In the genomic region with DNA sequence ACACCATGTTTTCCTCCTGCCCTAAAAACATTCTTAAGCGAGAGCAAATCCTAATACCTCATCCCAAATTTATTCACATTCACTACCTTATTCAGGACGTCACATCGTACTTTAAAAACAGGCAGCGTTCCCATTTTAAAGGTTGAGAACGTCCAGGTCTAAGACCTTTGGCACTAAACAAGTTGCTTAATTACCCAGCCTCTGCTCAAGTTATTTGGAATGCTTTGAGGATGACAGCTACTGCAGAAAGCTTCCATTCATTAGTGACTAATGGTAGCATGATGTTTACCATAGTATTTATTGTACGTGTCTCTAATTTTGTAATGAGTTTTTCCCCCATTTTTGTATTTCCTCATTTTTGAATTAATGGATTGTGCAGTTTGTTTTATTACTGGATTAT, we compare ENCODE assay signal across 8 cellular contexts. TPM values are rescaled to one million over a fixed set of nuclear protein-coding genes. Genes with fewer than 3 reads are reported as not detected.
DNase-seq lines count a peak whose midpoint lies in the region; ATAC-seq and TF ChIP-seq lines count a peak whose summit lies in the region.

No MANE protein-coding gene starts in this region.

- POLR2A ChIA-PET in activated CD8-positive, alpha-beta T cell treated with anti-CD3 and anti-CD28 coated beads, Interleukin-2, amount 10 ng/mL, durations not matched to agents 7 days and 5 days (lab: Charles Lee): interaction anchor here (0.7 kb wide), 1 partner anchor 1526 kb away, joined by 3 read pairs; no protein-coding TSS in a partner anchor

- peaks cover 4% of the 10 kb centered on the region; the same call in 1 of the 2 replicates for H3K4me1 ChIP-seq in iPS-20b (ENCODE audit: insufficient read depth, low read length)
- H3K4me1 ChIP-seq in stomach: peaks cover 17 to 71% (median 41%) of the 10 kb centered on the region in 4 donors

- DNase-seq in T-helper 1 cell: no peak
- DNase-seq in activated CD8-positive, alpha-beta T cell treated with anti-CD3 and anti-CD28 coated beads, Interleukin-2, amount 10 ng/mL, durations not matched to agents 7 days and 5 days: no peak
- no peak for DNase-seq in stomach
- no peak for DNase-seq in head of caudate nucleus
- DNase-seq in central memory CD4-positive, alpha-beta T cell: no peak

- 1 to 4% (median 3%) methylated on average over 6 of the region's 6 CpGs for whole genome bisulfite sequencing in stomach, 5 donors

- H3K27me3 ChIP-seq in iPS-20b (ENCODE audit: insufficient read depth, low read length) (no peaks in the 10 kb centered on the region), stomach (no peaks in the 10 kb centered on the region)

- peak overlapping the region; percentile 84 for H3K4me3 ChIP-seq in iPS-20b (ENCODE audit: low read length)
- H3K4me3 ChIP-seq in stomach: peak overlapping the region; percentile 89 to 95 (median 93)

- H3K27me3 Mint-ChIP-seq in T-helper 1 cell treated with Interleukin-12 subunit alpha and Interleukin-12 subunit beta and Interleukin-4 antibody, amounts not matched to agents 30 μg/mL and 1 μg/mL, for 36 hours (ENCODE audit: low read depth): no peaks in the 10 kb centered on the region
- H3K27me3 Mint-ChIP-seq in activated CD8-positive, alpha-beta T cell treated with anti-CD3 and anti-CD28 coated beads, Interleukin-2, amount 10 ng/mL, durations not matched to agents 7 days and 5 days (ENCODE audit: low read depth): no peaks in the 10 kb centered on the region

- no peak for TF ChIP-seq CTCF in stomach (IDR thresholded peaks at IDR 0.05)

- peak overlapping the region; percentile 77; the same call in 1 of the 2 replicates for H3K9ac ChIP-seq in iPS-20b (ENCODE audit: low read depth, low read length)

- peak overlapping the region; percentile 96 for H3K4me3 Mint-ChIP-seq in T-helper 1 cell treated with Interleukin-12 subunit alpha and Interleukin-12 subunit beta and Interleukin-4 antibody, amounts not matched to agents 30 μg/mL and 1 μg/mL, for 36 hours
- peak overlapping the region; percentile 83 for H3K4me3 Mint-ChIP-seq in activated CD8-positive, alpha-beta T cell treated with anti-CD3 and anti-CD28 coated beads, Interleukin-2, amount 10 ng/mL, durations not matched to agents 7 days and 5 days

- TF ChIP-seq EP300 in stomach (IDR thresholded peaks at IDR 0.05): no peak

- H3K36me3 ChIP-seq in iPS-20b (ENCODE audit: insufficient read depth, low read depth, low read length): peaks cover 30% of the 10 kb centered on the region
- peaks cover 8 to 14% (median 13%) of the 10 kb centered on the region in 4 donors for H3K36me3 ChIP-seq in stomach

- H3K27ac Mint-ChIP-seq in T-helper 1 cell treated with Interleukin-12 subunit alpha and Interleukin-12 subunit beta and Interleukin-4 antibody, amounts not matched to agents 30 μg/mL and 1 μg/mL, for 36 hours: peak overlapping the region; percentile 95
- H3K27ac Mint-ChIP-seq in activated CD8-positive, alpha-beta T cell treated with anti-CD3 and anti-CD28 coated beads, Interleukin-2, amount 10 ng/mL, durations not matched to agents 7 days and 5 days: peak overlapping the region; percentile 93

- no peak for ATAC-seq in activated CD8-positive, alpha-beta T cell treated with anti-CD3 and anti-CD28 coated beads, Interleukin-2, amount 10 ng/mL, durations not matched to agents 7 days and 5 days
- no peak for ATAC-seq in HG03135 (IDR thresholded peaks at IDR 0.05; ENCODE audit: unreplicated experiment)

- intact Hi-C loops in stomach (cut with DNase I; ENCODE audit: low total_unique reads): no loop called here
- intact Hi-C loops in head of caudate nucleus (cut with DNase I): loop anchor here (5.0 kb wide), 1 partner anchor 151 kb away; a partner anchor contains a TSS

- H3K9me3 ChIP-seq in iPS-20b (ENCODE audit: insufficient read depth, low read depth, low read length): no peaks in the 10 kb centered on the region
- H3K9me3 ChIP-seq in stomach: no peaks in the 10 kb centered on the region

- H3K27ac ChIP-seq in iPS-20b (ENCODE audit: low read length) (no peak overlapping the region), stomach (peak overlapping the region in 4 of 5 donors; percentile 95 to 98 (median 96))

- no peaks in the 10 kb centered on the region for H3K9me3 Mint-ChIP-seq in T-helper 1 cell treated with Interleukin-12 subunit alpha and Interleukin-12 subunit beta and Interleukin-4 antibody, amounts not matched to agents 30 μg/mL and 1 μg/mL, for 36 hours
- no peaks in the 10 kb centered on the region for H3K9me3 Mint-ChIP-seq in activated CD8-positive, alpha-beta T cell treated with anti-CD3 and anti-CD28 coated beads, Interleukin-2, amount 10 ng/mL, durations not matched to agents 7 days and 5 days (ENCODE audit: insufficient read depth)

- no peak for TF ChIP-seq POLR2A in stomach (IDR thresholded peaks at IDR 0.05)

- CTCF ChIA-PET in activated CD8-positive, alpha-beta T cell treated with anti-CD3 and anti-CD28 coated beads, Interleukin-2, amount 10 ng/mL, durations not matched to agents 7 days and 5 days (lab: Charles Lee): interaction anchor here (0.6 kb wide), 1 partner anchor 921 kb away, joined by 3 read pairs; no protein-coding TSS in a partner anchor

- peaks cover 43% of the 10 kb centered on the region for H3K36me3 Mint-ChIP-seq in T-helper 1 cell treated with Interleukin-12 subunit alpha and Interleukin-12 subunit beta and Interleukin-4 antibody, amounts not matched to agents 30 μg/mL and 1 μg/mL, for 36 hours (ENCODE audit: low read depth)
- H3K36me3 Mint-ChIP-seq in activated CD8-positive, alpha-beta T cell treated with anti-CD3 and anti-CD28 coated beads, Interleukin-2, amount 10 ng/mL, durations not matched to agents 7 days and 5 days (ENCODE audit: low read depth): peaks cover 51% of the 10 kb centered on the region

- peaks cover 61% of the 10 kb centered on the region for H3K4me1 Mint-ChIP-seq in T-helper 1 cell treated with Interleukin-12 subunit alpha and Interleukin-12 subunit beta and Interleukin-4 antibody, amounts not matched to agents 30 μg/mL and 1 μg/mL, for 36 hours (ENCODE audit: low read depth)
- H3K4me1 Mint-ChIP-seq in activated CD8-positive, alpha-beta T cell treated with anti-CD3 and anti-CD28 coated beads, Interleukin-2, amount 10 ng/mL, durations not matched to agents 7 days and 5 days (ENCODE audit: low read depth): peaks cover 53% of the 10 kb centered on the region

RNA-seq across cellular contexts. Expression of a gene that starts 1.5 kb away (rescaled TPM):
- 10 to 100 TPM; 22.0 to 22.6 TPM for total RNA-seq in activated CD8-positive, alpha-beta T cell treated with anti-CD3 and anti-CD28 coated beads, Interleukin-2, amount 10 ng/mL, durations not matched to agents 7 days and 5 days
- total RNA-seq in stomach: 10 to 100 TPM in 4 of 5 donors, 1 to 10 TPM in 1; 1.7 to 32.1 (median 24.8) TPM
- polyA plus RNA-seq in stomach: 1 to 10 TPM; 3.1 to 6.9 (median 5.1) TPM
